15 cellular contexts compared by ENCODE assay signal in the genomic region with DNA sequence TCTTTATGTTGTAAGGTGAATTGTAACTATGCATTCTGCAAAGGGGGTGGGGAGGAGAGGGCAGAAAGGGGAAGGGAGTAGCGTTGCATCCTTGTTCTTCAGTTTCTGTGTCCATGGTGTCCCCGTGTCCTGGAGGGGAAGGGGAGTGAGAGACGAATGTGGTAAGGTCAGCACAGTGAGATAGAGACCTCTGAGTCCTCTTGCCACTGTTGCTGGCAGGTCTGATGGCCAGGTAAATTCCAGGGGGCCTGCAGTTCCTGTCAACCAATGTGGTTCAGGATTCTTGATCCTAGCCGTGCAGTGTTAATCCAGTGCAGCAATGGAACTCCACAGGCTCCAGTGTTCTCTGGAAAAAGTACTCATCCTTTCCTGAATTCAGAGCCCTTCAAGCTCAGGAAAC. TPM values are rescaled to one million over a fixed set of nuclear protein-coding genes. Genes with fewer than 3 reads are reported as not detected.
DNase-seq lines count a peak whose midpoint lies in the region; ATAC-seq and TF ChIP-seq lines count a peak whose summit lies in the region.
"Had no signal": no experiment of that assay in that cellular context is flagged by ENCODE, and none has a peak within 500 bp of the region (broad histone marks: within the 10 kb centered on the region; RNA-seq: fewer than 3 reads in every experiment).

No MANE protein-coding gene starts in this region.

- CTCF ChIA-PET in activated naive CD4-positive, alpha-beta T cell treated with anti-CD3 and anti-CD28 coated beads for 36 hours (lab: Charles Lee) = no interaction called here
- CTCF ChIA-PET in activated CD4-positive, alpha-beta memory T cell treated with anti-CD3 and anti-CD28 coated beads, Interleukin-2, amount 10 ng/mL, durations not matched to agents 7 days and 5 days (lab: Charles Lee) = interaction anchor here (1.8 kb wide), 1 partner anchor 16 kb away, joined by 7 read pairs; no protein-coding TSS in a partner anchor

- H3K4me1 ChIP-seq in iPS-20b (ENCODE audit: insufficient read depth, low read length) = peaks cover 51% of the 10 kb centered on the region
- no peaks in the 10 kb centered on the region for H3K4me1 ChIP-seq in testis
- H3K4me1 ChIP-seq: uterus had no signal

- H3K9me3 ChIP-seq in iPS-20b (ENCODE audit: insufficient read depth, low read depth, low read length) (no peaks in the 10 kb centered on the region), testis (no peaks in the 10 kb centered on the region)
- H3K9me3 ChIP-seq: uterus had no signal

- POLR2A ChIA-PET in activated CD4-positive, alpha-beta memory T cell treated with anti-CD3 and anti-CD28 coated beads, Interleukin-2, amount 10 ng/mL, durations not matched to agents 7 days and 5 days (lab: Charles Lee) = interaction anchor here (0.6 to 5.4 kb wide), 6 partner anchors 8 to 154 kb away, joined by 3 to 47 read pairs (median 7); partner anchors contain the start of gene TNRC6B

- DNase-seq in activated naive CD4-positive, alpha-beta T cell treated with anti-CD3 and anti-CD28 coated beads for 36 hours = no peak
- DNase-seq in activated naive CD4-positive, alpha-beta T cell treated with Interleukin-2 at 50 U/mL for 16 hours = no peak
- no peak for DNase-seq in activated CD4-positive, alpha-beta memory T cell treated with anti-CD3 and anti-CD28 coated beads, Interleukin-2, amount 10 ng/mL, durations not matched to agents 7 days and 5 days
- DNase-seq in CD1c-positive myeloid dendritic cell (ENCODE audit: extremely low spot score) (no peak), NCI-H128 (lab: John Stamatoyannopoulos, UW; ENCODE audit: unreplicated experiment) (no peak), testis (no peak)
- DNase-seq: GOT3; NCI-H1105 treated with DMSO at 0.1 percent for 48 hours; NCI-H2171 treated with DMSO at 0.1 percent for 48 hours; stimulated activated CD4-positive, alpha-beta T cell treated with anti-CD3 and anti-CD28 coated beads, Interleukin-12 subunit alpha, Interleukin-12 subunit beta, amount 100 ng/mL, for 4 hours; stimulated activated naive CD4-positive, alpha-beta T cell treated with Interleukin-2 at 50 U/mL for 16 hours; uterus had no signal

- no peaks in the 10 kb centered on the region for H3K9me3 Mint-ChIP-seq in activated naive CD4-positive, alpha-beta T cell treated with anti-CD3 and anti-CD28 coated beads for 36 hours
- H3K9me3 Mint-ChIP-seq in activated CD4-positive, alpha-beta memory T cell treated with anti-CD3 and anti-CD28 coated beads, Interleukin-2, amount 10 ng/mL, durations not matched to agents 7 days and 5 days = no peaks in the 10 kb centered on the region

- peaks cover 55% of the 10 kb centered on the region for H3K36me3 ChIP-seq in iPS-20b (ENCODE audit: insufficient read depth, low read depth, low read length)
- H3K36me3 ChIP-seq in testis (ENCODE audit: low read depth, missing control alignments) = no peaks in the 10 kb centered on the region
- H3K36me3 ChIP-seq: uterus had no signal

- WGBS in testis, 2 donors = 63 to 83% methylated on average over 4 of the region's 4 CpGs

- no peak overlapping the region for H3K27ac ChIP-seq in iPS-20b (ENCODE audit: low read length)
- H3K27ac ChIP-seq in testis = no peak overlapping the region
- H3K27ac ChIP-seq: KMS-11, uterus had no signal

- peak overlapping the region; percentile 48 for H3K27ac Mint-ChIP-seq in activated naive CD4-positive, alpha-beta T cell treated with anti-CD3 and anti-CD28 coated beads for 36 hours
- peak overlapping the region; percentile 68 for H3K27ac Mint-ChIP-seq in activated CD4-positive, alpha-beta memory T cell treated with anti-CD3 and anti-CD28 coated beads, Interleukin-2, amount 10 ng/mL, durations not matched to agents 7 days and 5 days

- H3K27me3 ChIP-seq in iPS-20b (ENCODE audit: insufficient read depth, low read length) (no peaks in the 10 kb centered on the region), testis (no peaks in the 10 kb centered on the region)
- H3K27me3 ChIP-seq: uterus had no signal

- H3K4me1 Mint-ChIP-seq in activated naive CD4-positive, alpha-beta T cell treated with anti-CD3 and anti-CD28 coated beads for 36 hours (ENCODE audit: low read depth) = peaks cover 89% of the 10 kb centered on the region
- peaks cover 84% of the 10 kb centered on the region for H3K4me1 Mint-ChIP-seq in activated CD4-positive, alpha-beta memory T cell treated with anti-CD3 and anti-CD28 coated beads, Interleukin-2, amount 10 ng/mL, durations not matched to agents 7 days and 5 days

- intact Hi-C loops in activated naive CD4-positive, alpha-beta T cell treated with anti-CD3 and anti-CD28 coated beads for 36 hours (cut with micrococcal nuclease) = no loop called here
- intact Hi-C loops in testis (cut with DNase I; ENCODE audit: low total_unique reads) = no loop called here

- no peak for TF ChIP-seq CTCF in testis (IDR thresholded peaks at IDR 0.05)

- H3K4me3 Mint-ChIP-seq in activated naive CD4-positive, alpha-beta T cell treated with anti-CD3 and anti-CD28 coated beads for 36 hours = no peak overlapping the region
- H3K4me3 Mint-ChIP-seq in activated CD4-positive, alpha-beta memory T cell treated with anti-CD3 and anti-CD28 coated beads, Interleukin-2, amount 10 ng/mL, durations not matched to agents 7 days and 5 days = no peak overlapping the region

- H3K9ac ChIP-seq in iPS-20b (ENCODE audit: low read depth, low read length) = 0 out of 2 replicates have a peak overlapping the region, but pooled peaks have one; percentile 13
- H3K9ac ChIP-seq: KMS-11 had no signal

- no peak for TF ChIP-seq POLR2A in testis (IDR thresholded peaks at IDR 0.05)

- H3K27me3 Mint-ChIP-seq in activated naive CD4-positive, alpha-beta T cell treated with anti-CD3 and anti-CD28 coated beads for 36 hours (ENCODE audit: low read depth) = no peaks in the 10 kb centered on the region
- no peaks in the 10 kb centered on the region for H3K27me3 Mint-ChIP-seq in activated CD4-positive, alpha-beta memory T cell treated with anti-CD3 and anti-CD28 coated beads, Interleukin-2, amount 10 ng/mL, durations not matched to agents 7 days and 5 days

- H3K4me3 ChIP-seq in iPS-20b (ENCODE audit: low read length) (no peak overlapping the region), testis (no peak overlapping the region)
- H3K4me3 ChIP-seq: uterus had no signal

- no peak for ATAC-seq in HG03520 (IDR thresholded peaks at IDR 0.05; ENCODE audit: unreplicated experiment)

- no peaks in the 10 kb centered on the region for H3K36me3 Mint-ChIP-seq in activated naive CD4-positive, alpha-beta T cell treated with anti-CD3 and anti-CD28 coated beads for 36 hours (ENCODE audit: low read depth)
- H3K36me3 Mint-ChIP-seq in activated CD4-positive, alpha-beta memory T cell treated with anti-CD3 and anti-CD28 coated beads, Interleukin-2, amount 10 ng/mL, durations not matched to agents 7 days and 5 days (ENCODE audit: low read depth) = peaks cover 24% of the 10 kb centered on the region

RNA-seq across cellular contexts. Expression of gene ADSL, which starts 14.6 kb away (rescaled TPM):
- total RNA-seq in activated naive CD4-positive, alpha-beta T cell treated with anti-CD3 and anti-CD28 coated beads for 36 hours = 100 to 1,000 TPM; 125 to 129 TPM
- 100 to 1,000 TPM in 1 of 2 experiments, 10 to 100 TPM in 1; 95.0 to 105 TPM for total RNA-seq in activated CD4-positive, alpha-beta memory T cell treated with anti-CD3 and anti-CD28 coated beads, Interleukin-2, amount 10 ng/mL, durations not matched to agents 7 days and 5 days
- 100 to 1,000 TPM in 1 of 2 donors, 10 to 100 TPM in 1; 78.9 to 102 TPM for total RNA-seq in testis
- polyA plus RNA-seq in testis (ENCODE audit: insufficient read depth, low read depth, low replicate concordance) = 72.4 TPM

RNA-seq across cellular contexts. Expression of gene SGSM3, which starts 38.7 kb away (rescaled TPM):
- 10 to 100 TPM; 65.7 to 66.4 TPM for total RNA-seq in activated naive CD4-positive, alpha-beta T cell treated with anti-CD3 and anti-CD28 coated beads for 36 hours
- 10 to 100 TPM; 70.0 to 72.2 TPM for total RNA-seq in activated CD4-positive, alpha-beta memory T cell treated with anti-CD3 and anti-CD28 coated beads, Interleukin-2, amount 10 ng/mL, durations not matched to agents 7 days and 5 days
- total RNA-seq in testis = 10 to 100 TPM; 75.8 to 84.7 TPM
- 92.8 TPM for polyA plus RNA-seq in testis (ENCODE audit: insufficient read depth, low read depth, low replicate concordance)
